ENCODE assay signal across 13 cellular contexts in genomic region chr16:81544691-81545365, GRCh38.
DNase-seq lines count a peak whose midpoint lies in the region; ATAC-seq, FAIRE-seq and TF ChIP-seq lines count a peak whose summit lies in the region.
"Had no signal": no experiment of that assay in that cellular context is flagged by ENCODE, and none has a peak within 500 bp of the region (broad histone marks: within the 10 kb centered on the region; RNA-seq: fewer than 3 reads in every experiment).

No MANE protein-coding gene starts in this region.

- H3K36me3 ChIP-seq in CD8-positive, alpha-beta memory T cell (ENCODE audit: insufficient read depth, low read length), result peaks cover 3% of the 10 kb centered on the region
- H3K36me3 ChIP-seq in IMR-90 (ENCODE audit: control insufficient read depth, insufficient read depth, low read length), result no peaks in the 10 kb centered on the region
- peaks cover 1 to 5% of the 10 kb centered on the region in 2 experiments; a peak in 3 of 4 replicates for H3K36me3 ChIP-seq in GM12878 (ENCODE audit: control insufficient read depth in 2 of 2, insufficient read depth in 2 of 2, low read length in 1 of 2)
- no peaks in the 10 kb centered on the region for H3K36me3 ChIP-seq in WERI-Rb-1

- in situ Hi-C loops in IMR-90 (cut with MboI; ENCODE audit: low sequenced_read_pairs), result no loop called here
- in situ Hi-C loops in GM12878 (cut with MboI), result no loop called here

- no peak; the same call in 1 of the 2 replicates for ATAC-seq in IMR-90 (ENCODE audit: low read depth)
- ATAC-seq in GM12878, result no peak
- peak; percentile 21 to 46 (median 43) for ATAC-seq in natural killer cell
- no peak for ATAC-seq in GM18511 (IDR thresholded peaks at IDR 0.05; ENCODE audit: unreplicated experiment)
- ATAC-seq: SK-N-SH treated with all-trans-retinoic acid at 6 μM for 48 hours had no signal

- H3K23ac ChIP-seq in IMR-90 (ENCODE audit: low read depth, low read length), result 0 out of 2 replicates have a peak overlapping the region, but pooled peaks have one; percentile 77

- TF ChIP-seq EP300 in GM12878 (IDR thresholded peaks at IDR 0.05; ENCODE audit: borderline replicate concordance in 1 of 2, control insufficient read depth in 1 of 2, low read depth in 2 of 2, low read length in 2 of 2), result no peak

- no peak overlapping the region for H4K91ac ChIP-seq in IMR-90 (ENCODE audit: insufficient read depth, low read depth, low read length)

- H3K4me2 ChIP-seq in IMR-90 (ENCODE audit: low read depth, low read length) (no peak overlapping the region), GM12878 (ENCODE audit: control insufficient read depth, insufficient read depth) (no peak overlapping the region)

- no peaks in the 10 kb centered on the region for H3K27me3 Mint-ChIP-seq in CD8-positive, alpha-beta memory T cell
- H3K27me3 Mint-ChIP-seq in natural killer cell (ENCODE audit: low read depth in 2 of 2), result no peaks in the 10 kb centered on the region
- H3K27me3 Mint-ChIP-seq: activated CD4-positive, alpha-beta T cell treated with anti-CD3 and anti-CD28 coated beads, Interleukin-2, amount 10 ng/mL, durations not matched to agents 7 days and 5 days had no signal

- no peaks in the 10 kb centered on the region for H3K27me3 ChIP-seq in CD8-positive, alpha-beta memory T cell (ENCODE audit: insufficient read depth, low read length, poor library complexity, severe bottlenecking)
- H3K27me3 ChIP-seq in IMR-90 (ENCODE audit: control insufficient read depth, insufficient read depth, low read length), result no peaks in the 10 kb centered on the region
- no peaks in the 10 kb centered on the region for H3K27me3 ChIP-seq in GM12878 (replicated peaks in 1 of 2; ENCODE audit: control insufficient read depth in 2 of 2, insufficient read depth in 2 of 2, low read length in 1 of 2)
- H3K27me3 ChIP-seq in WERI-Rb-1 (ENCODE audit: insufficient read depth, low read depth, severe bottlenecking), result no peaks in the 10 kb centered on the region

- no peak for DNase-seq in CD8-positive, alpha-beta memory T cell
- DNase-seq in IMR-90, result peak; percentile 21
- no peak for DNase-seq in GM12878 (ENCODE audit: low read depth, low spot score)
- no peak for DNase-seq in natural killer cell
- DNase-seq in NCI-H748 treated with DMSO at 0.1 percent for 48 hours (lab: John Stamatoyannopoulos, UW), result no peak
- no peak for DNase-seq in WERI-Rb-1
- DNase-seq in SHP77 (lab: John Stamatoyannopoulos, UW), result no peak
- DNase-seq: activated CD4-positive, alpha-beta T cell treated with anti-CD3 and anti-CD28 coated beads, Interleukin-2, amount 10 ng/mL, durations not matched to agents 7 days and 5 days; activated naive CD4-positive, alpha-beta T cell; NCI-H526; small intestine had no signal

- peak overlapping the region in 6 of 7 donors; percentile 1 to 45 (median 8) for H3K4me3 Mint-ChIP-seq in CD8-positive, alpha-beta memory T cell
- peak overlapping the region; percentile 13 for H3K4me3 Mint-ChIP-seq in natural killer cell
- H3K4me3 Mint-ChIP-seq: activated CD4-positive, alpha-beta T cell treated with anti-CD3 and anti-CD28 coated beads, Interleukin-2, amount 10 ng/mL, durations not matched to agents 7 days and 5 days had no signal

- POLR2A ChIA-PET in CD8-positive, alpha-beta memory T cell (lab: Charles Lee), result no interaction called here
- POLR2A ChIA-PET in IMR-90 (lab: Charles Lee; ENCODE audit: unreplicated experiment) (no interaction called here), GM12878 (lab: Charles Lee) (no interaction called here)

- RAD21 ChIA-PET in GM12878 (lab: Charles Lee; ENCODE audit: unreplicated experiment), result no interaction called here

- H4K5ac ChIP-seq in IMR-90 (ENCODE audit: low read depth, low read length), result no peak overlapping the region

- no peak overlapping the region for H2BK120ac ChIP-seq in IMR-90 (ENCODE audit: low read depth, low read length)

- SMC1A ChIA-PET in GM12878 (lab: Charles Lee; ENCODE audit: uncharacterized antibody, unreplicated experiment), result no interaction called here

- H2AK9ac ChIP-seq in IMR-90 (replicated peaks; ENCODE audit: low read depth, low read length, poor library complexity), result peak overlapping the region; percentile 8

- H3K4me1 ChIP-seq in CD8-positive, alpha-beta memory T cell (ENCODE audit: insufficient read depth, low read length), result peaks cover 9% of the 10 kb centered on the region
- H3K4me1 ChIP-seq in IMR-90 (ENCODE audit: control insufficient read depth, insufficient read depth, low read length) (peaks cover 28% of the 10 kb centered on the region), GM12878 (ENCODE audit: control insufficient read depth, insufficient read depth, low read length) (no peaks in the 10 kb centered on the region)

- peaks cover 37 to 64% of the 10 kb centered on the region in 2 experiments for H3K79me1 ChIP-seq in IMR-90 (ENCODE audit: low read depth in 1 of 2, low read length in 2 of 2)

- no peak overlapping the region for H3K27ac ChIP-seq in CD8-positive, alpha-beta memory T cell (ENCODE audit: low read depth, low read length)
- H3K27ac ChIP-seq in IMR-90 (ENCODE audit: insufficient read depth, low read length) (no peak overlapping the region), GM12878 (ENCODE audit: control insufficient read depth, insufficient read depth) (no peak overlapping the region), WERI-Rb-1 (no peak overlapping the region)

- H3K9me1 ChIP-seq in IMR-90 (ENCODE audit: insufficient read depth, low read length), result peaks cover 34% of the 10 kb centered on the region

- H3K4me3 ChIP-seq in CD8-positive, alpha-beta memory T cell (ENCODE audit: low read length), result no peak overlapping the region
- H3K4me3 ChIP-seq in IMR-90 (ENCODE audit: insufficient read depth, low read depth, low read length) (no peak overlapping the region), GM12878 (no peak overlapping the region), WERI-Rb-1 (ENCODE audit: low read depth, low read length) (no peak overlapping the region)

- CTCF ChIA-PET in CD8-positive, alpha-beta memory T cell (lab: Charles Lee), result interaction anchor here (1.0 kb wide), 1 partner anchor 115 kb away, joined by 3 read pairs; no protein-coding TSS in a partner anchor
- CTCF ChIA-PET in IMR-90 (lab: Yijun Ruan, JAX), result no interaction called here
- CTCF ChIA-PET in GM12878 (lab: Yijun Ruan, JAX), result no interaction called here

- peaks cover 42 to 81% (median 62%) of the 10 kb centered on the region in 3 donors for H3K4me1 Mint-ChIP-seq in CD8-positive, alpha-beta memory T cell
- peaks cover 62 to 68% of the 10 kb centered on the region in 2 donors for H3K4me1 Mint-ChIP-seq in natural killer cell

- TF ChIP-seq CTCF in IMR-90 (conservative IDR thresholded peaks at IDR 0.05; ENCODE audit: low read depth, low read length) (no peak), GM12878 (IDR thresholded peaks at IDR 0.05 in 2 of 3, conservative IDR thresholded peaks at IDR 0.05 in 1 of 3; ENCODE audit: control insufficient read depth in 2 of 3, extremely low read depth in 1 of 3, insufficient read depth in 1 of 3, low read depth in 3 of 3, low read length in 3 of 3) (no peak), natural killer cell (IDR thresholded peaks at IDR 0.05) (no peak), WERI-Rb-1 (IDR thresholded peaks at IDR 0.05; ENCODE audit: low read depth, low read length) (no peak)

- H3K4ac ChIP-seq in IMR-90 (ENCODE audit: low read depth, low read length), result peak overlapping the region; percentile 30; the same call in 1 of the 2 replicates

- H2AFZ ChIP-seq in IMR-90 (replicated peaks; ENCODE audit: low read length, poor library complexity), result no peak overlapping the region
- no peak overlapping the region for H2AFZ ChIP-seq in GM12878 (ENCODE audit: control insufficient read depth, low read depth, low read length)

- peaks cover 4% of the 10 kb centered on the region for H3K79me2 ChIP-seq in GM12878 (ENCODE audit: control insufficient read depth, insufficient read depth, low read length)

- no peak overlapping the region for H3K56ac ChIP-seq in IMR-90 (ENCODE audit: extremely low read depth, insufficient read depth, low read length)

- peak overlapping the region; percentile 18 for H2BK5ac ChIP-seq in IMR-90 (ENCODE audit: low read depth, low read length, poor library complexity, severe bottlenecking)

- no peaks in the 10 kb centered on the region for H3K9me3 Mint-ChIP-seq in CD8-positive, alpha-beta memory T cell
- no peaks in the 10 kb centered on the region for H3K9me3 Mint-ChIP-seq in natural killer cell
- H3K9me3 Mint-ChIP-seq: activated CD4-positive, alpha-beta T cell treated with anti-CD3 and anti-CD28 coated beads, Interleukin-2, amount 10 ng/mL, durations not matched to agents 7 days and 5 days had no signal

- H2BK20ac ChIP-seq in IMR-90 (ENCODE audit: low read depth, low read length), result no peak overlapping the region

- H3K14ac ChIP-seq in IMR-90 (replicated peaks; ENCODE audit: low read depth, low read length), result peak overlapping the region; percentile 44

- H3K27ac Mint-ChIP-seq in CD8-positive, alpha-beta memory T cell, result peak overlapping the region; percentile 0 to 88 (median 64)
- peak overlapping the region; percentile 4 to 62 for H3K27ac Mint-ChIP-seq in natural killer cell
- H3K27ac Mint-ChIP-seq: activated CD4-positive, alpha-beta T cell treated with anti-CD3 and anti-CD28 coated beads, Interleukin-2, amount 10 ng/mL, durations not matched to agents 7 days and 5 days had no signal

- H3K36me3 Mint-ChIP-seq in CD8-positive, alpha-beta memory T cell, result peaks cover 0 to 4% (median 4%) of the 10 kb centered on the region in 3 donors
- H3K36me3 Mint-ChIP-seq in natural killer cell, result no peaks in the 10 kb centered on the region

- H3K9ac ChIP-seq in IMR-90 (ENCODE audit: low read depth, low read length), result no peak overlapping the region
- H3K9ac ChIP-seq in GM12878 (ENCODE audit: control insufficient read depth, insufficient read depth, low read length), result no peak overlapping the region

- WGBS in IMR-90 (ENCODE audit: extremely low coverage in 2 of 2, insufficient read length in 1 of 2), 2 experiments, result 92% methylated on average over 4 of the region's 13 CpGs; no CpG with 5 or more reads in 1 of the 2 experiments
- WGBS in GM12878 (ENCODE audit: insufficient coverage, insufficient replicate concordance, low lambda C conversion rate, missing lambda C conversion rate), result 88% methylated on average over 13 of the region's 13 CpGs

- no peak overlapping the region for H4K8ac ChIP-seq in IMR-90 (ENCODE audit: low read depth in 2 of 2, low read length in 2 of 2)

- BruUV-seq in IMR-90 (replicated peaks; lab: Mats Ljungman, UMichigan), result no TSS peak
- BruUV-seq in GM12878 (replicated peaks; lab: Mats Ljungman, UMichigan), result no TSS peak

- peak overlapping the region; percentile 74 for H2AK5ac ChIP-seq in IMR-90 (ENCODE audit: low read depth, low read length)

- TF ChIP-seq RAD21 in IMR-90 (IDR thresholded peaks at IDR 0.05; ENCODE audit: low read length) (no peak), GM12878 (IDR thresholded peaks at IDR 0.05; ENCODE audit: insufficient read depth, low read depth, low read length) (no peak)

- no peak for FAIRE-seq in GM12878 (lab: Jason Lieb, UNC)
- FAIRE-seq: small intestine had no signal

- H2BK15ac ChIP-seq in IMR-90 (ENCODE audit: low read depth, low read length), result no peak overlapping the region

- intact Hi-C loops in IMR-90 (cut with micrococcal nuclease), result no loop called here
- intact Hi-C loops in GM12878 (cut with micrococcal nuclease; ENCODE audit: unreplicated experiment), result no loop called here
- intact Hi-C loops in natural killer cell (cut with micrococcal nuclease), result loop anchor here (2.0 kb wide), 1 partner anchor 14 kb away; no protein-coding TSS in a partner anchor

- H3K9me3 ChIP-seq in CD8-positive, alpha-beta memory T cell (ENCODE audit: low read length), result no peaks in the 10 kb centered on the region
- H3K9me3 ChIP-seq in IMR-90 (ENCODE audit: control insufficient read depth, insufficient read depth, low read length) (no peaks in the 10 kb centered on the region), GM12878 (replicated peaks; ENCODE audit: control insufficient read depth, insufficient read depth, low read length) (no peaks in the 10 kb centered on the region), WERI-Rb-1 (ENCODE audit: severe bottlenecking) (no peaks in the 10 kb centered on the region)

- no peak for TF ChIP-seq POLR2A in IMR-90 (IDR thresholded peaks at IDR 0.05; ENCODE audit: low read depth, low read length)
- TF ChIP-seq POLR2A in GM12878 (IDR thresholded peaks at IDR 0.05; ENCODE audit: low read depth, low read length), result no peak

- H4K20me1 ChIP-seq in IMR-90 (ENCODE audit: insufficient read depth, low read length) (peaks cover 34% of the 10 kb centered on the region), GM12878 (ENCODE audit: control insufficient read depth, insufficient read depth) (no peaks in the 10 kb centered on the region)

- dilution Hi-C loops in IMR-90 (cut with HindIII; ENCODE audit: low sequenced_read_pairs, unreplicated experiment), result no loop called here

- no peak overlapping the region for H3K18ac ChIP-seq in IMR-90 (ENCODE audit: low read depth, low read length)

Comparison
In these comparisons a context has a peak if more than half of its experiments do, and no peak if none do; other contexts are left out.
1. ATAC-seq: peak in natural killer cell (3 of 3); none in IMR-90 (single experiment), GM12878 (single experiment) and GM18511 (single experiment).